Comparison of ENCODE assay signal across 24 cellular contexts in the genomic region with DNA sequence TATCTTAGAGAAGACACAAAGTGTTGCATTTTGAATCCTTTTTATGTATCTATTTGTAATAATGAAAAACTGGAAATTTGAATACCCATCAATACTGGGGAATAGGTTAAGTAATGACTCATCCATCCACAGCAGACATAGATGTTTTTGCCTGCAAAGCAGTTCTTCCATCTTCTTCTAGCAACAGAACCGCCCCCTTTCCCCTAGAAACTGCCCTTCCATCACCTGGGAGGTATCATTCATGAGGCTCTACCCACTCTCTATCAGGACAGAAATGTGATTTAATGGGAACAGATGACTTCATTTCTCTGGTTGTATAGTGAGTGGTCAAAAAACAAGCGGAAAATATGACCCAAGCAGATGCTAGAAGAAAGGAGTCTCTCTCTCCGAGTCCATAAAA.
"Had no signal": no experiment of that assay in that cellular context is flagged by ENCODE, and none has a peak within 500 bp of the region (broad histone marks: within the 10 kb centered on the region; RNA-seq: fewer than 3 reads in every experiment).

No MANE protein-coding gene starts in this region.

- H3K9me3 Mint-ChIP-seq: type B pancreatic cell had no signal

- H3K4me3 Mint-ChIP-seq: stimulated activated effector memory CD8-positive, alpha-beta T cell treated with anti-CD3 and anti-CD28 coated beads, Interleukin-12 subunit alpha, Interleukin-12 subunit beta, amount 100 ng/mL, for 72 hours; stimulated activated memory B cell treated with anti-CD40 and anti-IgM and Interleukin-4, amounts not matched to agents 10 μg/mL and 1 μg/mL and 100 μg/mL, for 72 hours; stimulated activated naive B cell treated with anti-CD40 and anti-IgM and Interleukin-4, amounts not matched to agents 10 μg/mL and 1 μg/mL and 100 μg/mL, for 72 hours; stimulated activated naive CD8-positive, alpha-beta T cell treated with anti-CD3 and anti-CD28 coated beads, Interleukin-15, amount 100 ng/mL, for 72 hours; stimulated activated naive CD8-positive, alpha-beta T cell treated with anti-CD3 and anti-CD28 coated beads, Interleukin-15, Interleukin-2, amounts not matched to agents 100 ng/mL and 50 ng/mL, for 24 hours; type B pancreatic cell had no signal

- H3K36me3 Mint-ChIP-seq: stimulated activated effector memory CD8-positive, alpha-beta T cell treated with anti-CD3 and anti-CD28 coated beads, Interleukin-12 subunit alpha, Interleukin-12 subunit beta, amount 100 ng/mL, for 72 hours; stimulated activated memory B cell treated with anti-CD40 and anti-IgM and Interleukin-4, amounts not matched to agents 10 μg/mL and 1 μg/mL and 100 μg/mL, for 72 hours; stimulated activated naive B cell treated with anti-CD40 and anti-IgM and Interleukin-4, amounts not matched to agents 10 μg/mL and 1 μg/mL and 100 μg/mL, for 72 hours; type B pancreatic cell had no signal

- H3K27ac Mint-ChIP-seq: stimulated activated effector memory CD8-positive, alpha-beta T cell treated with anti-CD3 and anti-CD28 coated beads, Interleukin-12 subunit alpha, Interleukin-12 subunit beta, amount 100 ng/mL, for 72 hours; stimulated activated memory B cell treated with anti-CD40 and anti-IgM and Interleukin-4, amounts not matched to agents 10 μg/mL and 1 μg/mL and 100 μg/mL, for 72 hours; stimulated activated naive B cell treated with anti-CD40 and anti-IgM and Interleukin-4, amounts not matched to agents 10 μg/mL and 1 μg/mL and 100 μg/mL, for 72 hours; stimulated activated naive CD8-positive, alpha-beta T cell treated with anti-CD3 and anti-CD28 coated beads, Interleukin-15, amount 100 ng/mL, for 72 hours; stimulated activated naive CD8-positive, alpha-beta T cell treated with anti-CD3 and anti-CD28 coated beads, Interleukin-15, Interleukin-2, amounts not matched to agents 100 ng/mL and 50 ng/mL, for 24 hours; type B pancreatic cell had no signal

- DNase-seq: stimulated activated CD4-positive, alpha-beta T cell treated with anti-CD3 and anti-CD28 coated beads, Interleukin-2, amount 100 ng/mL, for 48 hours; stimulated activated CD4-positive, alpha-beta T cell treated with anti-CD3 and anti-CD28 coated beads, Interleukin-4, amount 100 ng/mL, for 1 hour; stimulated activated CD4-positive, alpha-beta T cell treated with anti-CD3 and anti-CD28 coated beads, Interleukin-4, amount 100 ng/mL, for 24 hours; stimulated activated CD4-positive, alpha-beta T cell treated with anti-CD3 and anti-CD28 coated beads, Interleukin-4, amount 100 ng/mL, for 4 hours; stimulated activated CD8-positive, alpha-beta memory T cell treated with anti-CD3 and anti-CD28 coated beads, Interleukin-4, amount 100 ng/mL, for 48 hours; stimulated activated naive B cell treated with anti-CD40 and anti-IgM and Interleukin-4, amounts not matched to agents 10 μg/mL and 1 μg/mL and 100 μg/mL, for 72 hours; stimulated activated naive CD4-positive, alpha-beta T cell; stimulated activated naive CD4-positive, alpha-beta T cell treated with Interleukin-2 at 50 U/mL for 16 hours; stimulated activated naive CD8-positive, alpha-beta T cell treated with anti-CD3 and anti-CD28 coated beads, Interleukin-15, amount 100 ng/mL, for 72 hours; stimulated activated naive CD8-positive, alpha-beta T cell treated with anti-CD3 and anti-CD28 coated beads, Interleukin-15, Interleukin-2, amounts not matched to agents 100 U/mL and 50 U/mL, for 24 hours; stomach; substantia nigra; testis; thyroid gland; tibial artery; transverse colon; trophoblast cell; upper lobe of left lung; upper lobe of right lung; uterus had no signal

- H3K4me1 Mint-ChIP-seq: stimulated activated effector memory CD8-positive, alpha-beta T cell treated with anti-CD3 and anti-CD28 coated beads, Interleukin-12 subunit alpha, Interleukin-12 subunit beta, amount 100 ng/mL, for 72 hours; stimulated activated memory B cell treated with anti-CD40 and anti-IgM and Interleukin-4, amounts not matched to agents 10 μg/mL and 1 μg/mL and 100 μg/mL, for 72 hours; stimulated activated naive B cell treated with anti-CD40 and anti-IgM and Interleukin-4, amounts not matched to agents 10 μg/mL and 1 μg/mL and 100 μg/mL, for 72 hours; stimulated activated naive CD8-positive, alpha-beta T cell treated with anti-CD3 and anti-CD28 coated beads, Interleukin-15, amount 100 ng/mL, for 72 hours had no signal

- H3K27me3 Mint-ChIP-seq: stimulated activated memory B cell treated with anti-CD40 and anti-IgM and Interleukin-4, amounts not matched to agents 10 μg/mL and 1 μg/mL and 100 μg/mL, for 72 hours; stimulated activated naive CD8-positive, alpha-beta T cell treated with anti-CD3 and anti-CD28 coated beads, Interleukin-15, Interleukin-2, amounts not matched to agents 100 ng/mL and 50 ng/mL, for 24 hours; type B pancreatic cell had no signal
